ENCODE assay signal across 8 cellular contexts in the genomic region with DNA sequence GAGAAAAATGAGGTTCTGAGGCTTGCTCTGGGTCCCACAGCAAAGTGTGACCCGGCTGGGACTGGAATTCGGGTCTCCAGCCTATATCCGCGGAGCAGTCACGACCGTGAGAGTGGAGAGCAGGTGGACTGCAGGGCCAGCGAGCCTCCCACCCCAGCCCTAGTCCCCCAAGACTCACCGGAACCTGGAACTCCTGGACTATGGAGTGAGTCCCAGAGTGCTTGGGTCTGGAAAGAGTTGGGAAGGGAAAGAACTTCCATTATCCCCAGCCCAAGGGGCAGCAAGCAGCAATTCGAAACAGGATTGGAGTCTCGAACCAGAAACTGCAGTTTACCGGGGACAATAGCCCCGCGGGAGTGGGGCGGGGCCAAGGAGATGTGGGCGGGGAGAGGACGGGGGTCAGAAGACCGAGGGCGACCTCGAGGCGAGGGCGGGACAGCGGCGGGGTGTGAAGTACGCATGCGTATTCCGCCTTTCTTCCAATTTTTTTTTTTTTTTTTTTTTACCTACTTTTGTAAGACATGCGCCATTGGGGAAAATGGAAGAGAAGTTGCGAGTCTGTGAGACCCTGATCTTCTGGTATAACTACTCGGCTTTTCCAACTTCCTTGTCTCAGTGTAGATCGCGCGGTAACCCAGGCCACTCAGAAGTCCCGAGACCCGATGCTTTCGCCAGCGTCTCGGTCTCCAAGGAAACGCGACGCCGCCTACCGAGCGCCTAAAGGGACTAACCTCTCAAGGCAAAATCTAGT. TPM values are rescaled to one million over a fixed set of nuclear protein-coding genes. Genes with fewer than 3 reads are reported as not detected.
DNase-seq lines count a peak whose midpoint lies in the region; ATAC-seq and TF ChIP-seq lines count a peak whose summit lies in the region.

Gene C20orf96 (minus strand): TSS at position 670 of the 751 bp plus-strand sequence. CDS start 140 bp downstream, at position 530.

- H3K27me3 ChIP-seq in KMS-11 (ENCODE audit: insufficient read depth, low read depth) = no peaks in the 10 kb centered on the region
- H3K27me3 ChIP-seq in Peyer's patch = no peaks in the 10 kb centered on the region
- no peaks in the 10 kb centered on the region for H3K27me3 ChIP-seq in naive thymus-derived CD4-positive, alpha-beta T cell (ENCODE audit: control insufficient read depth in 2 of 2, insufficient read depth in 2 of 2, low read length in 2 of 2)

- no peaks in the 10 kb centered on the region for H3K36me3 ChIP-seq in KMS-11 (ENCODE audit: insufficient read depth)
- H3K36me3 ChIP-seq in Peyer's patch = no peaks in the 10 kb centered on the region
- H3K36me3 ChIP-seq in naive thymus-derived CD4-positive, alpha-beta T cell (ENCODE audit: control insufficient read depth in 2 of 3, insufficient read depth in 3 of 3, low read length in 3 of 3) = no peaks in the 10 kb centered on the region

- H3K4me3 ChIP-seq in KMS-11 (IDR thresholded peaks at IDR 0.05; ENCODE audit: insufficient read depth, low read depth, low read length) = no peak within 1 kb of the TSS
- peak within 1 kb of the TSS; percentile 45 to 77 (median 64) for H3K4me3 ChIP-seq in Peyer's patch
- peak within 1 kb of the TSS; percentile 52 for H3K4me3 ChIP-seq in naive thymus-derived CD4-positive, alpha-beta T cell (ENCODE audit: low read length)

- peaks cover 24% of the 10 kb centered on the region for H3K4me1 Mint-ChIP-seq in activated T-cell treated with anti-CD3 and anti-CD28 coated beads, Interleukin-2, amount 50 U/mL, for 72 hours (ENCODE audit: low read depth)
- peaks cover 1 to 35% (median 9%) of the 10 kb centered on the region in 7 donors for H3K4me1 Mint-ChIP-seq in naive thymus-derived CD4-positive, alpha-beta T cell
- H3K4me1 Mint-ChIP-seq in stimulated activated memory B cell treated with anti-CD40 and anti-IgM and Interleukin-4, amounts not matched to agents 10 μg/mL and 1 μg/mL and 100 μg/mL, for 72 hours = peaks cover 14% of the 10 kb centered on the region

- H3K27ac Mint-ChIP-seq in activated T-cell treated with anti-CD3 and anti-CD28 coated beads, Interleukin-2, amount 50 U/mL, for 72 hours = peak within 1 kb of the TSS; percentile 86
- H3K27ac Mint-ChIP-seq in naive thymus-derived CD4-positive, alpha-beta T cell = peak within 1 kb of the TSS in 3 of 9 donors; percentile 28 to 81 (median 69)
- H3K27ac Mint-ChIP-seq in stimulated activated memory B cell treated with anti-CD40 and anti-IgM and Interleukin-4, amounts not matched to agents 10 μg/mL and 1 μg/mL and 100 μg/mL, for 72 hours = no peak within 1 kb of the TSS

- H3K27ac ChIP-seq in KMS-11 (peak within 1 kb of the TSS; percentile 19; the same call in 1 of the 2 replicates), Peyer's patch (peak within 1 kb of the TSS; percentile 72 to 80 (median 77))
- peak within 1 kb of the TSS; percentile 62 for H3K27ac ChIP-seq in naive thymus-derived CD4-positive, alpha-beta T cell (ENCODE audit: low read depth, low read length)

- no peaks in the 10 kb centered on the region for H3K9me3 Mint-ChIP-seq in activated T-cell treated with anti-CD3 and anti-CD28 coated beads, Interleukin-2, amount 50 U/mL, for 72 hours
- H3K9me3 Mint-ChIP-seq in naive thymus-derived CD4-positive, alpha-beta T cell = peaks cover 0 to 2% (median 0%) of the 10 kb centered on the region in 11 donors
- H3K9me3 Mint-ChIP-seq in stimulated activated memory B cell treated with anti-CD40 and anti-IgM and Interleukin-4, amounts not matched to agents 10 μg/mL and 1 μg/mL and 100 μg/mL, for 72 hours = no peaks in the 10 kb centered on the region

- CTCF ChIA-PET in naive thymus-derived CD4-positive, alpha-beta T cell (lab: Charles Lee) = no interaction called here

- H2AFZ ChIP-seq in KMS-11 (ENCODE audit: low read depth) = peak within 1 kb of the TSS; percentile 98

- no peaks in the 10 kb centered on the region for H3K36me3 Mint-ChIP-seq in activated T-cell treated with anti-CD3 and anti-CD28 coated beads, Interleukin-2, amount 50 U/mL, for 72 hours (ENCODE audit: insufficient read depth in 2 of 2)
- peaks cover 0 to 11% (median 0%) of the 10 kb centered on the region in 5 donors for H3K36me3 Mint-ChIP-seq in naive thymus-derived CD4-positive, alpha-beta T cell
- H3K36me3 Mint-ChIP-seq in stimulated activated memory B cell treated with anti-CD40 and anti-IgM and Interleukin-4, amounts not matched to agents 10 μg/mL and 1 μg/mL and 100 μg/mL, for 72 hours = no peaks in the 10 kb centered on the region

- ATAC-seq in GM21717 (IDR thresholded peaks at IDR 0.05; ENCODE audit: unreplicated experiment) = peak; percentile 74
- peak; percentile 95 to 96 for ATAC-seq in activated T-cell treated with anti-CD3 and anti-CD28 coated beads, Interleukin-2, amount 50 U/mL, for 72 hours (replicated peaks in 1 of 2)
- peak; percentile 96 for ATAC-seq in naive thymus-derived CD4-positive, alpha-beta T cell
- peak; percentile 99 for ATAC-seq in stimulated activated memory B cell treated with anti-CD40 and anti-IgM and Interleukin-4, amounts not matched to agents 10 μg/mL and 1 μg/mL and 100 μg/mL, for 72 hours

- H3K9ac ChIP-seq in KMS-11 = peak within 1 kb of the TSS; percentile 67

- intact Hi-C loops in naive thymus-derived CD4-positive, alpha-beta T cell (cut with micrococcal nuclease) = loop anchor here (1.0 kb wide), 4 partner anchors 8 to 117 kb away; partner anchors contain the start of gene SOX12 (in 1 of the 2)

- TF ChIP-seq POLR2A in Peyer's patch (IDR thresholded peaks at IDR 0.05) = no peak

- H3K4me1 ChIP-seq in KMS-11 (ENCODE audit: low read depth, poor library complexity, severe bottlenecking) (peaks cover 15% of the 10 kb centered on the region), Peyer's patch (peaks cover 0 to 16% (median 3%) of the 10 kb centered on the region in 4 donors)
- H3K4me1 ChIP-seq in naive thymus-derived CD4-positive, alpha-beta T cell (ENCODE audit: control insufficient read depth in 2 of 2, insufficient read depth in 2 of 2, low read length in 2 of 2) = peaks cover 11 to 20% of the 10 kb centered on the region in 2 donors

- H3K4me2 ChIP-seq in KMS-11 = peak within 1 kb of the TSS; percentile 44

- no peaks in the 10 kb centered on the region for H3K27me3 Mint-ChIP-seq in activated T-cell treated with anti-CD3 and anti-CD28 coated beads, Interleukin-2, amount 50 U/mL, for 72 hours (ENCODE audit: low read depth)
- no peaks in the 10 kb centered on the region for H3K27me3 Mint-ChIP-seq in naive thymus-derived CD4-positive, alpha-beta T cell
- H3K27me3 Mint-ChIP-seq in stimulated activated memory B cell treated with anti-CD40 and anti-IgM and Interleukin-4, amounts not matched to agents 10 μg/mL and 1 μg/mL and 100 μg/mL, for 72 hours = no peaks in the 10 kb centered on the region

- POLR2A ChIA-PET in naive thymus-derived CD4-positive, alpha-beta T cell (lab: Charles Lee) = interaction anchor here (1.2 to 1.6 kb wide), 2 partner anchors 8 to 34 kb away, joined by 5 to 6 read pairs; no protein-coding TSS in a partner anchor

- DNase-seq in DMS79 (lab: John Stamatoyannopoulos, UW) (peak; percentile 85), Peyer's patch (peak; percentile 89 to 96 (median 96)), fibroblast of gingiva (ENCODE audit: low read depth) (peak; percentile 94)
- peak; percentile 90 to 93 for DNase-seq in activated T-cell treated with anti-CD3 and anti-CD28 coated beads, Interleukin-2, amount 50 U/mL, for 72 hours
- peak; percentile 69 to 89 (median 80) for DNase-seq in naive thymus-derived CD4-positive, alpha-beta T cell

- H3K79me2 ChIP-seq in KMS-11 (ENCODE audit: insufficient read depth, low read depth) = no peaks in the 10 kb centered on the region

- H3K4me3 Mint-ChIP-seq in activated T-cell treated with anti-CD3 and anti-CD28 coated beads, Interleukin-2, amount 50 U/mL, for 72 hours = no peak within 1 kb of the TSS
- no peak within 1 kb of the TSS for H3K4me3 Mint-ChIP-seq in naive thymus-derived CD4-positive, alpha-beta T cell
- no peak within 1 kb of the TSS for H3K4me3 Mint-ChIP-seq in stimulated activated memory B cell treated with anti-CD40 and anti-IgM and Interleukin-4, amounts not matched to agents 10 μg/mL and 1 μg/mL and 100 μg/mL, for 72 hours

- no peaks in the 10 kb centered on the region for H4K20me1 ChIP-seq in KMS-11 (ENCODE audit: insufficient read depth)

- TF ChIP-seq CTCF in KMS-11 (conservative IDR thresholded peaks at IDR 0.05; ENCODE audit: low read depth, low read length) (no peak), Peyer's patch (IDR thresholded peaks at IDR 0.05) (peak in 4 of 6 experiments; percentile 41 to 57 (median 50))

- no peaks in the 10 kb centered on the region for H3K9me3 ChIP-seq in Peyer's patch
- H3K9me3 ChIP-seq in naive thymus-derived CD4-positive, alpha-beta T cell (ENCODE audit: control insufficient read depth in 2 of 3, low read length in 3 of 3) = no peaks in the 10 kb centered on the region

RNA-seq across cellular contexts. Expression of gene C20orf96, which starts in this region (rescaled TPM):
- 10 to 100 TPM in 2 of 4 donors, 1 to 10 TPM in 2; 6.3 to 41.3 (median 10.5) TPM for total RNA-seq in Peyer's patch
- 1 to 10 TPM; 6.4 to 9.4 TPM for total RNA-seq in activated T-cell treated with anti-CD3 and anti-CD28 coated beads, Interleukin-2, amount 50 U/mL, for 72 hours
- total RNA-seq in naive thymus-derived CD4-positive, alpha-beta T cell = 1 to 10 TPM; 3.4 to 5.7 (median 4.8) TPM
- 1 to 10 TPM in 1 of 2 donors, under 1 TPM in 1; 0.86 to 1.1 TPM for polyA plus RNA-seq in naive thymus-derived CD4-positive, alpha-beta T cell

Comparison
In these comparisons a context has a peak if more than half of its experiments do, and no peak if none do; other contexts are left out.
1. H3K27ac ChIP-seq: peak in every context shown above with its lines; median percentile 77 in Peyer's patch; 62 in naive thymus-derived CD4-positive, alpha-beta T cell; 19 in KMS-11.